ENCODE assay signal across 22 cellular contexts in genomic region chr7:116979430-116979829, GRCh38.
"Had no signal": no experiment of that assay in that cellular context is flagged by ENCODE, and none has a peak within 500 bp of the region (broad histone marks: within the 10 kb centered on the region; RNA-seq: fewer than 3 reads in every experiment).

No MANE protein-coding gene starts in this region.

- H3K9me3 ChIP-seq: breast epithelium, colonic mucosa, esophagus muscularis mucosa, gastroesophageal sphincter, mucosa of descending colon, transverse colon, uterus had no signal

- H3K36me3 ChIP-seq: breast epithelium, colonic mucosa, esophagus muscularis mucosa, gastroesophageal sphincter, transverse colon, uterus had no signal

- H3K27me3 ChIP-seq: breast epithelium, colonic mucosa, dorsolateral prefrontal cortex, esophagus muscularis mucosa, gastroesophageal sphincter, transverse colon, uterus had no signal

- H3K4me3 ChIP-seq: breast epithelium, colonic mucosa, dorsolateral prefrontal cortex, esophagus muscularis mucosa, gastroesophageal sphincter, mucosa of descending colon, transverse colon, uterus had no signal

- DNase-seq: activated CD4-positive, alpha-beta T cell treated with anti-CD3 and anti-CD28 coated beads for 4 hours; activated CD4-positive, alpha-beta T cell treated with anti-CD3 and anti-CD28 coated beads, Interleukin-2, amount 50 U/mL, for 48 hours; activated CD4-positive, CD25-positive, alpha-beta regulatory T cell; activated CD8-positive, alpha-beta memory T cell treated with anti-CD3 and anti-CD28 coated beads, Interleukin-2, amount 50 U/mL, for 48 hours; activated naive CD4-positive, alpha-beta T cell treated with Interleukin-2 at 50 U/mL for 16 hours; activated naive CD8-positive, alpha-beta T cell treated with anti-CD3 and anti-CD28 coated beads for 36 hours; activated T-cell treated with anti-CD3 and anti-CD28 coated beads, Interleukin-2, amount 50 U/mL, for 4 hours; colonic mucosa; dorsolateral prefrontal cortex; effector memory CD8-positive, alpha-beta T cell; head of caudate nucleus; left colon; mucosa of descending colon; nucleus accumbens; small intestine; stimulated activated CD4-positive, alpha-beta T cell treated with anti-CD3 and anti-CD28 coated beads, Interleukin-15, amount 100 ng/mL, for 24 hours; stimulated activated naive B cell treated with anti-CD40 and anti-IgM and Interleukin-4, amounts not matched to agents 10 μg/mL and 1 μg/mL and 100 μg/mL, for 72 hours; transverse colon; uterus had no signal

- H3K4me1 ChIP-seq: breast epithelium, colonic mucosa, gastroesophageal sphincter, uterus had no signal

- H3K27ac ChIP-seq: breast epithelium, colonic mucosa, dorsolateral prefrontal cortex, esophagus muscularis mucosa, gastroesophageal sphincter, transverse colon, uterus had no signal
